Comparison of ENCODE assay signal across 8 cellular contexts in genomic region chr6:34027445-34027936, GRCh38.
DNase-seq lines count a peak whose midpoint lies in the region; ATAC-seq and TF ChIP-seq lines count a peak whose summit lies in the region.

No MANE protein-coding gene starts in this region.

- H4K20me1 ChIP-seq in smooth muscle cell (ENCODE audit: low read depth) = no peaks in the 10 kb centered on the region

- H3K4me1 ChIP-seq in Peyer's patch (no peaks in the 10 kb centered on the region), cardiac muscle cell (ENCODE audit: low read depth) (no peaks in the 10 kb centered on the region), smooth muscle cell (ENCODE audit: low read depth) (no peaks in the 10 kb centered on the region)

- no peaks in the 10 kb centered on the region for H3K9me3 ChIP-seq in Peyer's patch
- H3K9me3 ChIP-seq in cardiac muscle cell (ENCODE audit: low read depth) = no peaks in the 10 kb centered on the region
- H3K9me3 ChIP-seq in smooth muscle cell (replicated peaks; ENCODE audit: low read depth) = no peaks in the 10 kb centered on the region

- no peak overlapping the region for H3K9ac ChIP-seq in smooth muscle cell (ENCODE audit: low read depth)

- H3K4me3 ChIP-seq in Peyer's patch (no peak overlapping the region), cardiac muscle cell (no peak overlapping the region), smooth muscle cell (no peak overlapping the region)

- H3K36me3 ChIP-seq in Peyer's patch (no peaks in the 10 kb centered on the region), cardiac muscle cell (no peaks in the 10 kb centered on the region), smooth muscle cell (ENCODE audit: low read depth) (no peaks in the 10 kb centered on the region)

- no peak overlapping the region for H3K27ac ChIP-seq in Peyer's patch
- H3K27ac ChIP-seq in cardiac muscle cell = no peak overlapping the region
- H3K27ac ChIP-seq in smooth muscle cell (ENCODE audit: low read depth) = no peak overlapping the region

- H3K27me3 ChIP-seq in Peyer's patch = no peaks in the 10 kb centered on the region
- no peaks in the 10 kb centered on the region for H3K27me3 ChIP-seq in cardiac muscle cell
- peaks cover 4% of the 10 kb centered on the region for H3K27me3 ChIP-seq in smooth muscle cell (ENCODE audit: low read depth)

- H2AFZ ChIP-seq in smooth muscle cell (ENCODE audit: low read depth) = no peak overlapping the region

- WGBS in smooth muscle cell (ENCODE audit: low lambda C conversion rate) = 61% methylated on average over 17 of the region's 17 CpGs

- no peak overlapping the region for H3K4me2 ChIP-seq in smooth muscle cell

- DNase-seq in NCI-H82 (lab: John Stamatoyannopoulos, UW) (peak; percentile 84), NCI-H82 treated with DMSO at 0.1 percent for 48 hours (lab: John Stamatoyannopoulos, UW; ENCODE audit: unreplicated experiment) (no peak), Peyer's patch (peak; percentile 34 to 73 (median 67)), cardiac muscle cell (ENCODE audit: low read depth in 1 of 2, low spot score in 1 of 2) (peak; percentile 38 to 70), smooth muscle cell (lab: John Stamatoyannopoulos, UW; ENCODE audit: unreplicated experiment) (no peak), mesenteric fat pad (ENCODE audit: low spot score) (no peak)
- peak; percentile 37 for DNase-seq in activated effector memory CD4-positive, alpha-beta T cell treated with Interleukin-2 at 50 U/mL for 16 hours

- TF ChIP-seq POLR2A in Peyer's patch (IDR thresholded peaks at IDR 0.05) = no peak

- no peaks in the 10 kb centered on the region for H3K79me2 ChIP-seq in smooth muscle cell (ENCODE audit: low read depth)

- ATAC-seq in GM19023 (IDR thresholded peaks at IDR 0.05; ENCODE audit: unreplicated experiment) = no peak

- peak; percentile 51 to 87 (median 78) for TF ChIP-seq CTCF in Peyer's patch (IDR thresholded peaks at IDR 0.05)
- peak; percentile 80 for TF ChIP-seq CTCF in cardiac muscle cell (IDR thresholded peaks at IDR 0.05; ENCODE audit: low read depth, low read length)
- peak; percentile 83 for TF ChIP-seq CTCF in smooth muscle cell (IDR thresholded peaks at IDR 0.05; ENCODE audit: borderline replicate concordance, insufficient read depth, poor library complexity, severe bottlenecking)

- no peaks in the 10 kb centered on the region for H3F3A ChIP-seq in smooth muscle cell (ENCODE audit: low read depth)

Comparison
In these comparisons a context has a peak if more than half of its experiments do, and no peak if none do; other contexts are left out.
1. DNase-seq: peak in NCI-H82 (single experiment), Peyer's patch (3 of 3), activated effector memory CD4-positive, alpha-beta T cell treated with Interleukin-2 at 50 U/mL for 16 hours (single experiment) and cardiac muscle cell (2 of 2); none in NCI-H82 treated with DMSO at 0.1 percent for 48 hours (single experiment), smooth muscle cell (single experiment) and mesenteric fat pad (single experiment).
2. Peak in every context shown above with its lines, with median percentiles within 50 percentile points of each other: CTCF ChIP-seq.